8 cellular contexts compared by ENCODE assay signal in the genomic region with DNA sequence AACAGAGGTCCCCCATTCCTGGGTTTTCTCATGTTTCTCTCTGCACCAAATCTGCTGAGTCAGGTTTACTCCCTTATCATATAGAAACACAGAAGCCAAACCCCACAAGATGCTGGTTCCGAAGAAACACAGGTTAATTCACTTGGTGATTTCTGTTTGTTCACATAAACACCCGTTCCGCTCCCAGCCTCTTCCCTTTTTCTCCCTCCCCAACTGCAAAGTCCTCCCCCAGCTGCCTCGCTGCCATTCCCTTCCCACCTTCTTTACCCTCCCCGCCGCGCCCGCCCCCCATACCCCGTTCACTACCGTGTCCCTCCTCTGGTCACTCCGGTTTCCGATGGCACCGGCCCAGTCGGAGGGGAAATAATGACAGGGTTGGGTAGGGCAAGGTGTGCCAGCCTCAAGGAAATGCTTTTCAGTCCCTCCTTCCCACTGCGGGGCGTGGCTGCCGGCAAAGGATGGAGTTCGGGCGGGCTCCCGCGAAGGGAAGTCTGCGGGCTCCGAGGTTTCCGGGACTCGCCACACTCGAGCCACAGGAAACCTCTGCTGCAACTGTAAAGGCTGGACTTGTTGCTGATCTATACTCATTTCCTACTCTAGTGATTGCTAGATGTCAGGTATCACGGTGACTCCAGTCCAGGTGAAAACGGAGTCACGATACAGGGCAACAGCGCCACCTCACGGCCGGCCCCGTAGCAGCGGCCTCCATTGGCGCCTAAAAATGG. TPM values are rescaled to one million over a fixed set of nuclear protein-coding genes. Genes with fewer than 3 reads are reported as not detected.
DNase-seq lines count a peak whose midpoint lies in the region; ATAC-seq, FAIRE-seq and TF ChIP-seq lines count a peak whose summit lies in the region.

A gene with protein sequence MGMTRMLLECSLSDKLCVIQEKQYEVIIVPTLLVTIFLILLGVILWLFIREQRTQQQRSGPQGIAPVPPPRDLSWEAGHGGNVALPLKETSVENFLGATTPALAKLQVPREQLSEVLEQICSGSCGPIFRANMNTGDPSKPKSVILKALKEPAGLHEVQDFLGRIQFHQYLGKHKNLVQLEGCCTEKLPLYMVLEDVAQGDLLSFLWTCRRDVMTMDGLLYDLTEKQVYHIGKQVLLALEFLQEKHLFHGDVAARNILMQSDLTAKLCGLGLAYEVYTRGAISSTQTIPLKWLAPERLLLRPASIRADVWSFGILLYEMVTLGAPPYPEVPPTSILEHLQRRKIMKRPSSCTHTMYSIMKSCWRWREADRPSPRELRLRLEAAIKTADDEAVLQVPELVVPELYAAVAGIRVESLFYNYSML (minus strand): TSS at position 393 of the 725 bp plus-strand sequence. CDS start 39,434 bp downstream, outside the sequence.

- H3K4me3 ChIP-seq in muscle layer of colon (ENCODE audit: low read depth in 1 of 2, low read length in 2 of 2): peak within 1 kb of the TSS; percentile 41 to 54

- peak; percentile 48 for DNase-seq in GM12891 (ENCODE audit: insufficient read length, low spot score)
- DNase-seq in NCI-H82 treated with DMSO at 0.1 percent for 48 hours (lab: John Stamatoyannopoulos, UW; ENCODE audit: unreplicated experiment): peak; percentile 24
- peak; percentile 91 for DNase-seq in activated CD8-positive, alpha-beta memory T cell treated with anti-CD3 and anti-CD28 coated beads, Interleukin-2, amount 50 U/mL, for 48 hours
- DNase-seq in erythroblast (lab: John Stamatoyannopoulos, UW): peak; percentile 78 to 81
- peak; percentile 36 to 53 for DNase-seq in stimulated activated CD8-positive, alpha-beta memory T cell treated with anti-CD3 and anti-CD28 coated beads, Interleukin-4, amount 100 ng/mL, for 4 hours (ENCODE audit: low read depth in 2 of 2, low spot score in 1 of 2)

- FAIRE-seq in GM12891 (lab: Jason Lieb, UNC): peak; percentile 98

- H3K27me3 ChIP-seq in muscle layer of colon (ENCODE audit: control insufficient read depth in 1 of 2, insufficient read depth in 2 of 2, low read length in 2 of 2): peaks cover 6 to 21% of the 10 kb centered on the region in 2 donors

- no peaks in the 10 kb centered on the region for H3K9me3 ChIP-seq in muscle layer of colon (ENCODE audit: low read length)

- H3K27ac ChIP-seq in muscle layer of colon (ENCODE audit: low read depth, low read length): no peak within 1 kb of the TSS

- H3K4me1 ChIP-seq in muscle layer of colon (ENCODE audit: insufficient read depth, low read length): no peaks in the 10 kb centered on the region

- TF ChIP-seq POLR2A in GM12891 (IDR thresholded peaks at IDR 0.05; ENCODE audit: low read depth, low read length) (no peak), erythroblast (IDR thresholded peaks at IDR 0.05; ENCODE audit: low read length) (no peak)

- no peaks in the 10 kb centered on the region for H3K36me3 ChIP-seq in muscle layer of colon (ENCODE audit: insufficient read depth, low read length)

- ATAC-seq in HG03196 (IDR thresholded peaks at IDR 0.05; ENCODE audit: unreplicated experiment): peak; percentile 57
- no peak for ATAC-seq in HG03439 (IDR thresholded peaks at IDR 0.05; ENCODE audit: unreplicated experiment)

- no peak within 1 kb of the TSS for H3K9ac ChIP-seq in muscle layer of colon (ENCODE audit: low read length)

TF ChIP-seq in GM12891, 5 proteins besides CTCF, POLR2A, EP300 and RAD21:
- TF ChIP-seq PAX5 (IDR thresholded peaks at IDR 0.05; ENCODE audit: insufficient read depth, low read length, severe bottlenecking): no peak
- TF ChIP-seq TAF1 (IDR thresholded peaks at IDR 0.05; ENCODE audit: low read depth, low read length): no peak
- TF ChIP-seq POU2F2 (IDR thresholded peaks at IDR 0.05; ENCODE audit: low read depth, low read length): no peak
- TF ChIP-seq POLR2AphosphoS5 (IDR thresholded peaks at IDR 0.05; ENCODE audit: low read depth, low read length): no peak
- no peak for TF ChIP-seq SPI1 (IDR thresholded peaks at IDR 0.05; ENCODE audit: low read depth, low read length)

RNA-seq across cellular contexts. Expression of the gene that starts here (rescaled TPM):
- 0.92 TPM for polyA plus RNA-seq in GM12891 (2012; ENCODE audit: low read depth, missing spikeins)

Comparison
In these comparisons a context has a peak if more than half of its experiments do, and no peak if none do; other contexts are left out.
1. DNase-seq: peak in every context shown above with its lines; median percentile 91 in activated CD8-positive, alpha-beta memory T cell treated with anti-CD3 and anti-CD28 coated beads, Interleukin-2, amount 50 U/mL, for 48 hours; 80 in erythroblast; 48 in GM12891; 44 in stimulated activated CD8-positive, alpha-beta memory T cell treated with anti-CD3 and anti-CD28 coated beads, Interleukin-4, amount 100 ng/mL, for 4 hours; 24 in NCI-H82 treated with DMSO at 0.1 percent for 48 hours.